Comparison of ENCODE assay signal across 17 cellular contexts in genomic region chr3:116512281-116512680, GRCh38.
"Had no signal": no experiment of that assay in that cellular context is flagged by ENCODE, and none has a peak within 500 bp of the region (broad histone marks: within the 10 kb centered on the region; RNA-seq: fewer than 3 reads in every experiment).

No MANE protein-coding gene starts in this region.

- DNase-seq: KBM-7, NCI-H1092 treated with DMSO at 0.1 percent for 48 hours, NCI-H1436, NCI-H187, NCI-H2029, NCI-H2081 treated with DMSO at 0.1 percent for 48 hours, NCI-H2227 treated with DMSO at 0.1 percent for 48 hours, NCI-H524, NCI-H526 treated with DMSO at 0.1 percent for 48 hours, NCI-H748 treated with DMSO at 0.1 percent for 48 hours, PC-3, SHP77, SW 1271, T-cell had no signal

- H3K27ac ChIP-seq: RWPE1 had no signal

- H3K4me1 Mint-ChIP-seq: T-cell had no signal

- H3K27ac Mint-ChIP-seq: T-cell; T-helper 1 cell treated with Interleukin-12 subunit alpha and Interleukin-12 subunit beta and Interleukin-4 antibody, amounts not matched to agents 30 μg/mL and 1 μg/mL, for 36 hours had no signal

- H3K36me3 Mint-ChIP-seq: T-cell had no signal

- H3K27me3 Mint-ChIP-seq: T-cell had no signal

- ATAC-seq: Panc1, PC-3, T-cell had no signal

- H3K4me3 Mint-ChIP-seq: T-cell; T-helper 1 cell treated with Interleukin-12 subunit alpha and Interleukin-12 subunit beta and Interleukin-4 antibody, amounts not matched to agents 30 μg/mL and 1 μg/mL, for 36 hours had no signal
